In the genomic region with DNA sequence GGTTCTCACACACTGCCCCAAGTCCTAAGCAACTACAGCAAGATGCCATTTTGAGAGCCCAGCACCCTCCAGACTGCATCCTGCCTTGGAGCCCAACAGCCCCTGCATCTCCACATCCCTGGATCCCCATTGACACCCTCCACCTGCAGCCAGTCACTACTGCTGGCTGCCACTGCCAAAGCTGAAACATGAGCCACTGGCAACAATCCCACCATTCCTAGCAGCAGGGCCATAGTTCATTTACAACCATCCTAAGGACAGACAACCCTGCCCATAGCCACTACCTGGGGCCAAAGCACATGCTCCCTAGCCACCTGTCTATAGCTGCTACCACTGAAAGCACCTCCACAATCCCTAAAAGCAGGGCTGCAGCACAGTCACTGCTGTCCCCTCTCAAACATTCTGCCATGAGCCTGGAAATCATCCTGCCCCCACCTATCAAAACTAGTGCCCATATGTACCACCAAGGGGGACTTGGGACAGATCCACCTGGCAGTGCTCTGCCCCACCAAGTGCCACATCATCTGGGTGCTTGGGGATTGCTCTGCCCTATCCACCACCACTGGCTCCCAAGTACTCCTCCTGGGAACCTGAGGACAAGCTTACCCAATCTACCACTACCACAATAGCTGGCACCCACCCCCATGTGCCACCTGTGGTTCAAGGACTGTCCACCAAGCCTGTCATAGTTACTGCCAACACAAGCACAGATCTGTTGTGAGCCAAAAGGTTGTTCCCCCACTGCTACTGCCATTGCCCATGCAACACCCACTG, we compare ENCODE assay signal across 22 cellular contexts.
"Had no signal": no experiment of that assay in that cellular context is flagged by ENCODE, and none has a peak within 500 bp of the region (broad histone marks: within the 10 kb centered on the region; RNA-seq: fewer than 3 reads in every experiment).

No MANE protein-coding gene starts in this region.

- ATAC-seq: activated T-cell treated with anti-CD3 and anti-CD28 coated beads, Interleukin-2, amount 50 U/mL, for 4 hours; PC-3; T-helper 17 cell had no signal

- DNase-seq: activated B cell treated with CpG ODN at 0.5 μM for 24 hours; activated CD4-positive, alpha-beta memory T cell treated with anti-CD3 and anti-CD28 coated beads for 36 hours; activated CD4-positive, alpha-beta T cell treated with anti-CD3 and anti-CD28 coated beads, Interleukin-2, amount 10 ng/mL, durations not matched to agents 7 days and 5 days; activated CD8-positive, alpha-beta memory T cell treated with anti-CD3 and anti-CD28 coated beads for 24 hours; activated effector memory CD4-positive, alpha-beta T cell treated with anti-CD3 and anti-CD28 coated beads, Interleukin-2, amount 50 U/mL, for 16 hours; activated naive CD4-positive, alpha-beta T cell treated with anti-CD3 and anti-CD28 coated beads for 36 hours; activated naive CD8-positive, alpha-beta T cell treated with anti-CD3 and anti-CD28 coated beads for 36 hours; activated T-cell treated with anti-CD3 and anti-CD28 coated beads, Interleukin-2, amount 50 U/mL, for 4 hours; anterior cingulate cortex; caudate nucleus; KG1; NCI-H1105 treated with DMSO at 0.1 percent for 48 hours; NCI-H146; NCI-H187 treated with DMSO at 0.1 percent for 48 hours; NCI-H2107; NCI-H345; NCI-H510A; NCI-H526 treated with DMSO at 0.1 percent for 48 hours; PC-3; SIG-M5; T-helper 17 cell; T-helper 9 cell had no signal
